Comparison of ENCODE assay signal across 31 cellular contexts in genomic region chr19:16794456-16794855, GRCh38.
"Had no signal": no experiment of that assay in that cellular context is flagged by ENCODE, and none has a peak within 500 bp of the region (broad histone marks: within the 10 kb centered on the region; RNA-seq: fewer than 3 reads in every experiment).

No MANE protein-coding gene starts in this region.

- H3K4me1 ChIP-seq: neural progenitor cell, parathyroid adenoma, psoas muscle, right lobe of liver, spleen, suprapubic skin, testis, tibial artery, transverse colon, upper lobe of left lung, vagina had no signal

- H3K4me1 Mint-ChIP-seq: natural killer cell; nephron; neural progenitor cell; stimulated activated memory B cell treated with anti-CD40 and anti-IgM and Interleukin-4, amounts not matched to agents 10 μg/mL and 1 μg/mL and 100 μg/mL, for 72 hours; stimulated activated naive CD8-positive, alpha-beta T cell treated with anti-CD3 and anti-CD28 coated beads, Interleukin-15, amount 100 ng/mL, for 72 hours had no signal

- H3K36me3 ChIP-seq: neural progenitor cell, ovary, right lobe of liver, spleen, suprapubic skin, transverse colon, upper lobe of left lung, vagina had no signal

- H3K9me3 ChIP-seq: testis, vagina had no signal

- H3K4me3 Mint-ChIP-seq: naive thymus-derived CD4-positive, alpha-beta T cell; natural killer cell; nephron; neural progenitor cell; stimulated activated memory B cell treated with anti-CD40 and anti-IgM and Interleukin-4, amounts not matched to agents 10 μg/mL and 1 μg/mL and 100 μg/mL, for 72 hours; stimulated activated naive CD8-positive, alpha-beta T cell treated with anti-CD3 and anti-CD28 coated beads, Interleukin-15, amount 100 ng/mL, for 72 hours had no signal

- H3K4me3 ChIP-seq: neural progenitor cell, ovary, psoas muscle, right lobe of liver, skin epidermis, smooth muscle cell, spleen, suprapubic skin, testis, tibial artery, transverse colon, upper lobe of left lung, vagina had no signal

- DNase-seq: naive thymus-derived CD4-positive, alpha-beta T cell; natural killer cell; occipital lobe; ovary; psoas muscle; right cardiac atrium; right lobe of liver; spleen; stimulated activated CD4-positive, alpha-beta T cell treated with anti-CD3 and anti-CD28 coated beads, Interleukin-12 subunit alpha, Interleukin-12 subunit beta, amount 100 ng/mL, for 4 hours; stimulated activated CD4-positive, alpha-beta T cell treated with anti-CD3 and anti-CD28 coated beads, Interleukin-1b, Interleukin-23, amount 100 ng/mL, for 48 hours; stimulated activated CD4-positive, alpha-beta T cell treated with anti-CD3 and anti-CD28 coated beads, Interleukin-4, amount 100 ng/mL, for 1 hour; stimulated activated CD4-positive, alpha-beta T cell treated with anti-CD3 and anti-CD28 coated beads, Interleukin-4, amount 100 ng/mL, for 4 hours; stimulated activated CD8-positive, alpha-beta memory T cell treated with anti-CD3 and anti-CD28 coated beads, Interleukin-4, amount 100 ng/mL, for 48 hours; stimulated activated naive CD4-positive, alpha-beta T cell; stimulated activated naive CD8-positive, alpha-beta T cell treated with anti-CD3 and anti-CD28 coated beads, Interleukin-15, amount 100 ng/mL, for 72 hours; stimulated activated naive CD8-positive, alpha-beta T cell treated with anti-CD3 and anti-CD28 coated beads, Interleukin-15, Interleukin-2, amounts not matched to agents 100 U/mL and 50 U/mL, for 24 hours; substantia nigra; testis; tibial artery; transverse colon; upper lobe of left lung had no signal

- H3K27me3 Mint-ChIP-seq: naive thymus-derived CD4-positive, alpha-beta T cell; progenitor cell of endocrine pancreas; stimulated activated memory B cell treated with anti-CD40 and anti-IgM and Interleukin-4, amounts not matched to agents 10 μg/mL and 1 μg/mL and 100 μg/mL, for 72 hours; stimulated activated naive CD8-positive, alpha-beta T cell treated with anti-CD3 and anti-CD28 coated beads, Interleukin-15, amount 100 ng/mL, for 72 hours had no signal

- H3K27ac ChIP-seq: neural progenitor cell, ovary, parathyroid adenoma, psoas muscle, right lobe of liver, skin epidermis, spleen, suprapubic skin, testis, tibial artery, transverse colon, upper lobe of left lung, vagina had no signal

- FAIRE-seq: urothelium cell line had no signal

- H3K79me2 ChIP-seq: parathyroid adenoma had no signal

- H3K36me3 Mint-ChIP-seq: natural killer cell, neural progenitor cell had no signal

- H3K4me2 ChIP-seq: neural progenitor cell, smooth muscle cell had no signal

- H3K27ac Mint-ChIP-seq: naive thymus-derived CD4-positive, alpha-beta T cell; natural killer cell; nephron; neural progenitor cell; progenitor cell of endocrine pancreas; stimulated activated memory B cell treated with anti-CD40 and anti-IgM and Interleukin-4, amounts not matched to agents 10 μg/mL and 1 μg/mL and 100 μg/mL, for 72 hours; stimulated activated naive CD8-positive, alpha-beta T cell treated with anti-CD3 and anti-CD28 coated beads, Interleukin-15, amount 100 ng/mL, for 72 hours had no signal

- H3K9ac ChIP-seq: neural progenitor cell, parathyroid adenoma had no signal

- H2AFZ ChIP-seq: neural progenitor cell, parathyroid adenoma had no signal

- H3K27me3 ChIP-seq: neural progenitor cell, ovary, right lobe of liver, spleen, suprapubic skin, testis, tibial artery, transverse colon, upper lobe of left lung, vagina had no signal
